8 cellular contexts compared by ENCODE assay signal in the genomic region with DNA sequence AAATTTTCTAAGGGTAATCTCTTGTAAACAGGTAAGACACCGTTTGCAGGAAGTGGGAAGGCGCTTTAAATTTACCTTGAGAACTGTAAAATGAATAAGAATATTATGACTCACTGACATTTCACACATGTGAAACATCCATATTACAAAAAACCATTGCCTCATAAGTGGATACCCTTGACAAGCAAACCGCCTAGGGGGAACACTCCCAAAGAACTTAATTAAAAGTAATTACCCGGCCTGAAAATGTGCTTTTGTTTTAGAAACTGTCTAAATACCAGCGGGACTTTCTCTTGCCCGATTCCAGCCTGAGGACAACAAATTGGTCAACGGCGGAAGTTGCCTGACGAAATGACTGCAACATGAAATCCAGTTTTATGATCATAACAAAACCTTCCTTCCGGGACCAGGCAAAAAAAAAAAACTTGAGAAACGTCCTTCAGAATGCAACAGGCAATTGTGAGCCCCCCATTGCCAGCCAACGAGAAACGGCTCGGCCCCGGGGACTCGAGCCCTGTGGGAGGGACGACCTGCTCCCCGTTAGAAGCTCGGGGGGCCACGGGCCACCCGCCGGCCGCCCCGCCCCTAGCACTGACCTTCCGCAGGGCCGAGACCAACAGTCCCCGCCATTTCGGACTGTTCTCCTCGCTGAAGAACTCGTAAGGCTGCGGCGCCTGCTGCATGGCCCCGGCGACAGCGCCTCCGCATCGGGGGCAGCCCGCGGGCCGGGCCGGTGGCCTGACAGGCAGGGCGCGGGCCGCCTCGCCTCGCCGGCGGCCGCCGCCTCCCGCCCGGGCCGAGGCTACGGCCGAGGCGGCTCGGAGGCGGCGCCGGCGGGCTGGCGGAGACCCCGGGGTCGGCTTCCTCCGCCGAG. TPM values are rescaled to one million over a fixed set of nuclear protein-coding genes. Genes with fewer than 3 reads are reported as not detected.
DNase-seq lines count a peak whose midpoint lies in the region; ATAC-seq and TF ChIP-seq lines count a peak whose summit lies in the region.

No MANE protein-coding gene starts in this region.

- peaks cover 36 to 42% of the 10 kb centered on the region in 2 donors for H3K4me1 Mint-ChIP-seq in natural killer cell treated with Interleukin-12 subunit alpha and Interleukin-12 subunit beta and Interleukin-15 and Interleukin-18, amount 100 ng/mL, for 72 hours (ENCODE audit: low read depth in 2 of 2)

- peaks cover 4 to 21% (median 8%) of the 10 kb centered on the region in 11 experiments; a peak in 16 of 22 replicates for H3K36me3 ChIP-seq in BLaER1 treated with 17β-estradiol and CSF1 and Interleukin-3, amounts not matched to agents 10 nM and 100 nM
- no peaks in the 10 kb centered on the region for H3K36me3 ChIP-seq in thyroid gland

- TF ChIP-seq POLR2A in thyroid gland (IDR thresholded peaks at IDR 0.05), result no peak

- H3K27ac ChIP-seq in BLaER1 treated with 17β-estradiol and CSF1 and Interleukin-3, amounts not matched to agents 10 nM and 100 nM, result peak overlapping the region; percentile 90 to 99 (median 97)
- H3K27ac ChIP-seq in thyroid gland, result peak overlapping the region; percentile 78 to 99 (median 94)

- no peaks in the 10 kb centered on the region for H3K27me3 ChIP-seq in BLaER1 treated with 17β-estradiol and CSF1 and Interleukin-3, amounts not matched to agents 10 nM and 100 nM
- H3K27me3 ChIP-seq in thyroid gland, result no peaks in the 10 kb centered on the region

- peak overlapping the region; percentile 80 to 96 (median 90) for H3K4me2 ChIP-seq in BLaER1 treated with 17β-estradiol and CSF1 and Interleukin-3, amounts not matched to agents 10 nM and 100 nM

- H3K9ac ChIP-seq in BLaER1 treated with 17β-estradiol and CSF1 and Interleukin-3, amounts not matched to agents 10 nM and 100 nM, result peak overlapping the region; percentile 90 to 99 (median 98)

- H3K9me3 Mint-ChIP-seq in natural killer cell treated with Interleukin-12 subunit alpha and Interleukin-12 subunit beta and Interleukin-15 and Interleukin-18, amount 100 ng/mL, for 72 hours, result no peaks in the 10 kb centered on the region

- peak overlapping the region; percentile 86 for H3K4me3 Mint-ChIP-seq in natural killer cell treated with Interleukin-12 subunit alpha and Interleukin-12 subunit beta and Interleukin-15 and Interleukin-18, amount 100 ng/mL, for 72 hours

- H3K9me3 ChIP-seq in BLaER1 treated with 17β-estradiol and CSF1 and Interleukin-3, amounts not matched to agents 10 nM and 100 nM (replicated peaks in 1 of 11), result peaks cover 6 to 24% (median 19%) of the 10 kb centered on the region in 11 experiments
- H3K9me3 ChIP-seq in thyroid gland, result no peaks in the 10 kb centered on the region

- no peak for TF ChIP-seq CTCF in fibroblast of pulmonary artery (IDR thresholded peaks at IDR 0.05; ENCODE audit: low read length, missing control alignments)
- TF ChIP-seq CTCF in thyroid gland (IDR thresholded peaks at IDR 0.05), result no peak

- peaks cover 18 to 43% (median 25%) of the 10 kb centered on the region in 10 experiments for H3K4me1 ChIP-seq in BLaER1 treated with 17β-estradiol and CSF1 and Interleukin-3, amounts not matched to agents 10 nM and 100 nM
- H3K4me1 ChIP-seq in thyroid gland, result peaks cover 39 to 40% of the 10 kb centered on the region in 2 donors

- peak; percentile 42 for ATAC-seq in HG03354 (IDR thresholded peaks at IDR 0.05; ENCODE audit: poor library complexity, severe bottlenecking, unreplicated experiment)
- ATAC-seq in natural killer cell treated with Interleukin-12 subunit alpha and Interleukin-12 subunit beta and Interleukin-15 and Interleukin-18, amount 100 ng/mL, for 72 hours, result peak; percentile 55 to 58

- peak overlapping the region; percentile 86 to 100 (median 95) for H3K4me3 ChIP-seq in BLaER1 treated with 17β-estradiol and CSF1 and Interleukin-3, amounts not matched to agents 10 nM and 100 nM
- H3K4me3 ChIP-seq in fibroblast of pulmonary artery (replicated peaks; ENCODE audit: low read depth, low read length) (peak overlapping the region; percentile 79), thyroid gland (replicated peaks in 1 of 3) (peak overlapping the region in 2 of 3 donors; percentile 57 to 87)

- DNase-seq in GM19238 (ENCODE audit: insufficient read length, low spot score) (peak; percentile 29), OCI-M1 (lab: John Stamatoyannopoulos, UW) (peak; percentile 68), fibroblast of pulmonary artery (ENCODE audit: low read depth) (peak; percentile 73), thyroid gland (peak; percentile 65 to 69)
- peak; percentile 9 for DNase-seq in activated effector memory CD4-positive, alpha-beta T cell treated with Interleukin-2 at 50 U/mL for 16 hours
- peak; percentile 68 for DNase-seq in natural killer cell treated with Interleukin-12 subunit alpha and Interleukin-12 subunit beta and Interleukin-15 and Interleukin-18, amount 100 ng/mL, for 72 hours (ENCODE audit: low spot score)

- 1 to 2% methylated on average over 15 to 18 of the region's 66 CpGs for WGBS in thyroid gland, 2 donors

- H3K36me3 Mint-ChIP-seq in natural killer cell treated with Interleukin-12 subunit alpha and Interleukin-12 subunit beta and Interleukin-15 and Interleukin-18, amount 100 ng/mL, for 72 hours, result no peaks in the 10 kb centered on the region

- H3K27me3 Mint-ChIP-seq in natural killer cell treated with Interleukin-12 subunit alpha and Interleukin-12 subunit beta and Interleukin-15 and Interleukin-18, amount 100 ng/mL, for 72 hours, result no peaks in the 10 kb centered on the region

- peaks cover 21 to 49% (median 34%) of the 10 kb centered on the region in 11 experiments; a peak in 21 of 22 replicates for H4K20me1 ChIP-seq in BLaER1 treated with 17β-estradiol and CSF1 and Interleukin-3, amounts not matched to agents 10 nM and 100 nM

- peak overlapping the region; percentile 88 to 97 for H3K27ac Mint-ChIP-seq in natural killer cell treated with Interleukin-12 subunit alpha and Interleukin-12 subunit beta and Interleukin-15 and Interleukin-18, amount 100 ng/mL, for 72 hours

- intact Hi-C loops in thyroid gland (cut with DNase I), result loop anchor here (10.0 kb wide), 1 partner anchor 74 kb away; no protein-coding TSS in a partner anchor

RNA-seq across cellular contexts. Expression of gene SOS2, which starts 0.5 kb away (rescaled TPM):
- 10 to 100 TPM; 38.6 to 52.1 TPM for total RNA-seq in natural killer cell treated with Interleukin-12 subunit alpha and Interleukin-12 subunit beta and Interleukin-15 and Interleukin-18, amount 100 ng/mL, for 72 hours
- 10 to 100 TPM; 43.4 to 69.9 (median 57.9) TPM for total RNA-seq in thyroid gland

Comparison
In these comparisons a context has a peak if more than half of its experiments do, and no peak if none do; other contexts are left out.
1. Peak in every context shown above with its lines: DNase-seq, ATAC-seq, H3K4me3 ChIP-seq and H3K27ac ChIP-seq.
2. DNase-seq: peak in every context shown above with its lines; median percentile 73 in fibroblast of pulmonary artery; 68 in OCI-M1; 68 in natural killer cell treated with Interleukin-12 subunit alpha and Interleukin-12 subunit beta and Interleukin-15 and Interleukin-18, amount 100 ng/mL, for 72 hours; 67 in thyroid gland; 29 in GM19238; 9 in activated effector memory CD4-positive, alpha-beta T cell treated with Interleukin-2 at 50 U/mL for 16 hours.